ENCODE assay signal across 12 cellular contexts in the genomic region with DNA sequence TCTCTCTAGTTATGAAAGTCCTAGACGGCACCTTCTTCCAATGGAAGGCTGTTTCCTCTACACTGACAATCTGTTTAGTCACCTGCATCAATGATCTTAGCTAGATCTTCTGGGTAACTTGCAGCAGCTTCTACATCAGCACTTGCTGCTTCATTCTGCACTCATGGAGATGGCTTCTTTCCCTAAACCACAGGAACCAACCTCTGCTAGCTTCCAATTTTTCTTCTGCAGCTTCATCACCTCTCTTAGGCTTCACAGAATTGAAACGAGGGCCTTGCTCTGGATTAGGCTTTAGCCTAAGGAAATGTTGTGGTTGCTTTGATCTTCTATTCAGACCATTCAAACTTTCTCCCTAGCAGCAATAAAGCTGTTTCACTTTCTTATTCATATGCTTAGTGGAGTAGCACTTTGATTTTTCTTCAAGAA. TPM values are rescaled to one million over a fixed set of nuclear protein-coding genes. Genes with fewer than 3 reads are reported as not detected.
DNase-seq lines count a peak whose midpoint lies in the region; ATAC-seq lines count a peak whose summit lies in the region.
"Had no signal": no experiment of that assay in that cellular context is flagged by ENCODE, and none has a peak within 500 bp of the region (broad histone marks: within the 10 kb centered on the region; RNA-seq: fewer than 3 reads in every experiment).

No MANE protein-coding gene starts in this region.

- ATAC-seq in activated T-cell treated with anti-CD3 and anti-CD28 coated beads, Interleukin-2, amount 50 U/mL, for 72 hours (replicated peaks in 1 of 2): peak in 1 of 2 donors; percentile 6
- ATAC-seq in HG02852 (IDR thresholded peaks at IDR 0.05; ENCODE audit: unreplicated experiment) (peak; percentile 77), HG03460 (IDR thresholded peaks at IDR 0.05; ENCODE audit: unreplicated experiment) (no peak)
- ATAC-seq in activated T-helper 17 cell treated with anti-CD3 and anti-CD28 coated beads, Interleukin-2, amount 50 U/mL, for 72 hours (replicated peaks): peak; percentile 34
- ATAC-seq: gastroesophageal sphincter, PC-3 had no signal

- H3K27me3 Mint-ChIP-seq in activated T-cell treated with anti-CD3 and anti-CD28 coated beads, Interleukin-2, amount 50 U/mL, for 72 hours (ENCODE audit: low read depth): no peaks in the 10 kb centered on the region
- H3K27me3 Mint-ChIP-seq in activated T-helper 17 cell treated with anti-CD3 and anti-CD28 coated beads, Interleukin-2, amount 50 U/mL, for 72 hours: no peaks in the 10 kb centered on the region

- H3K27ac Mint-ChIP-seq in activated T-cell treated with anti-CD3 and anti-CD28 coated beads, Interleukin-2, amount 50 U/mL, for 72 hours: peak overlapping the region; percentile 89
- peak overlapping the region; percentile 25 for H3K27ac Mint-ChIP-seq in activated T-helper 17 cell treated with anti-CD3 and anti-CD28 coated beads, Interleukin-2, amount 50 U/mL, for 72 hours

- DNase-seq in activated T-cell treated with anti-CD3 and anti-CD28 coated beads, Interleukin-2, amount 50 U/mL, for 72 hours: no peak
- no peak for DNase-seq in activated T-cell treated with anti-CD3 and anti-CD28 coated beads, Interleukin-2, amount 50 U/mL, for 1 hour
- peak; percentile 34 for DNase-seq in stromal cell of bone marrow (ENCODE audit: low read depth)
- DNase-seq in MV-4-11 (lab: John Stamatoyannopoulos, UW): no peak
- no peak for DNase-seq in COLO668 (lab: John Stamatoyannopoulos, UW; ENCODE audit: unreplicated experiment)
- DNase-seq: ACHN, mesendoderm, PC-3 had no signal

- peaks cover 25 to 81% of the 10 kb centered on the region in 2 donors for H3K36me3 Mint-ChIP-seq in activated T-cell treated with anti-CD3 and anti-CD28 coated beads, Interleukin-2, amount 50 U/mL, for 72 hours (ENCODE audit: insufficient read depth in 2 of 2)
- H3K36me3 Mint-ChIP-seq in activated T-helper 17 cell treated with anti-CD3 and anti-CD28 coated beads, Interleukin-2, amount 50 U/mL, for 72 hours (ENCODE audit: low read depth): peaks cover 100% of the 10 kb centered on the region

- peak overlapping the region in 1 of 2 donors; percentile 58 for H3K4me3 Mint-ChIP-seq in activated T-cell treated with anti-CD3 and anti-CD28 coated beads, Interleukin-2, amount 50 U/mL, for 72 hours
- peak overlapping the region; percentile 29 for H3K4me3 Mint-ChIP-seq in activated T-helper 17 cell treated with anti-CD3 and anti-CD28 coated beads, Interleukin-2, amount 50 U/mL, for 72 hours

- H3K4me1 Mint-ChIP-seq in activated T-cell treated with anti-CD3 and anti-CD28 coated beads, Interleukin-2, amount 50 U/mL, for 72 hours (ENCODE audit: low read depth): peaks cover 92% of the 10 kb centered on the region
- H3K4me1 Mint-ChIP-seq in activated T-helper 17 cell treated with anti-CD3 and anti-CD28 coated beads, Interleukin-2, amount 50 U/mL, for 72 hours: peaks cover 32% of the 10 kb centered on the region

- H3K9me3 Mint-ChIP-seq in activated T-cell treated with anti-CD3 and anti-CD28 coated beads, Interleukin-2, amount 50 U/mL, for 72 hours: no peaks in the 10 kb centered on the region
- no peaks in the 10 kb centered on the region for H3K9me3 Mint-ChIP-seq in activated T-helper 17 cell treated with anti-CD3 and anti-CD28 coated beads, Interleukin-2, amount 50 U/mL, for 72 hours

RNA-seq across cellular contexts. Expression of gene NAMPT, which starts 24.6 kb away (rescaled TPM):
- total RNA-seq in activated T-cell treated with anti-CD3 and anti-CD28 coated beads, Interleukin-2, amount 50 U/mL, for 72 hours: 1,000 to 10,000 TPM in 1 of 2 donors, 100 to 1,000 TPM in 1; 819 to 1,006 TPM
- 100 to 1,000 TPM; 296 to 469 TPM for total RNA-seq in activated T-helper 17 cell treated with anti-CD3 and anti-CD28 coated beads, Interleukin-2, amount 50 U/mL, for 72 hours
